Comparison of ENCODE assay signal across 14 cellular contexts in genomic region chr12:124165695-124166094, GRCh38.
"Had no signal": no experiment of that assay in that cellular context is flagged by ENCODE, and none has a peak within 500 bp of the region (broad histone marks: within the 10 kb centered on the region; RNA-seq: fewer than 3 reads in every experiment).

No MANE protein-coding gene starts in this region.

- DNase-seq: colonic mucosa; dermis blood vessel endothelial cell; erythroblast; heart left ventricle; hippocampal formation; left ventricle myocardium inferior; lower lobe of right lung; naive thymus-derived CD8-positive, alpha-beta T cell; sigmoid colon; stimulated activated CD4-positive, alpha-beta T cell treated with anti-CD3 and anti-CD28 coated beads, Interleukin-12 subunit alpha, Interleukin-12 subunit beta, amount 100 ng/mL, for 4 hours; stimulated activated naive CD4-positive, alpha-beta T cell treated with Interleukin-2 at 50 U/mL for 16 hours; trophoblast cell had no signal

- H3K4me3 ChIP-seq: colonic mucosa, heart left ventricle, left ventricle myocardium inferior, lower lobe of right lung, right atrium auricular region, sigmoid colon, skin epidermis had no signal
